In genomic region chr1:219650880-219651279, GRCh38 we compare ENCODE assay signal across 20 cellular contexts. TPM values are rescaled to one million over a fixed set of nuclear protein-coding genes. Genes with fewer than 3 reads are reported as not detected.
"Had no signal": no experiment of that assay in that cellular context is flagged by ENCODE, and none has a peak within 500 bp of the region (broad histone marks: within the 10 kb centered on the region; RNA-seq: fewer than 3 reads in every experiment).

No MANE protein-coding gene starts in this region.

- H3K36me3 Mint-ChIP-seq: activated naive CD4-positive, alpha-beta T cell treated with anti-CD3 and anti-CD28 coated beads, Interleukin-2, amount 50 U/mL, for 72 hours; immature natural killer cell; memory B cell; stimulated activated memory B cell treated with anti-CD40 and anti-IgM and Interleukin-4, amounts not matched to agents 10 μg/mL and 1 μg/mL and 100 μg/mL, for 72 hours had no signal

- H3K27ac ChIP-seq: adrenal gland, esophagus squamous epithelium, heart right ventricle, skin epidermis, testis had no signal

- H3K9me3 ChIP-seq: adrenal gland, esophagus squamous epithelium, testis had no signal

- H3K4me1 Mint-ChIP-seq: activated CD4-positive, alpha-beta T cell treated with anti-CD3 and anti-CD28 coated beads for 36 hours; immature natural killer cell; memory B cell; stimulated activated memory B cell treated with anti-CD40 and anti-IgM and Interleukin-4, amounts not matched to agents 10 μg/mL and 1 μg/mL and 100 μg/mL, for 72 hours had no signal

- ATAC-seq: activated CD4-positive, alpha-beta T cell treated with anti-CD3 and anti-CD28 coated beads for 36 hours; effector memory CD8-positive, alpha-beta T cell; heart right ventricle; left ventricle myocardium superior; stimulated activated memory B cell treated with anti-CD40 and anti-IgM and Interleukin-4, amounts not matched to agents 10 μg/mL and 1 μg/mL and 100 μg/mL, for 72 hours had no signal

- DNase-seq: activated CD4-positive, alpha-beta T cell treated with anti-CD3 and anti-CD28 coated beads for 36 hours; activated CD4-positive, alpha-beta T cell treated with anti-CD3 and anti-CD28 coated beads, Interleukin-2, amount 50 U/mL, for 48 hours; activated gamma-delta T cell treated with Interleukin-2 at 50 U/mL for 16 hours; adrenal gland; effector memory CD8-positive, alpha-beta T cell; esophagus squamous epithelium; heart right ventricle; immature natural killer cell; left ventricle myocardium superior; stimulated activated CD4-positive, alpha-beta T cell treated with anti-CD3 and anti-CD28 coated beads, Interleukin-4, amount 100 ng/mL, for 24 hours; testis had no signal

- H3K36me3 ChIP-seq: adrenal gland, esophagus squamous epithelium, heart right ventricle had no signal

- H3K4me1 ChIP-seq: adrenal gland, esophagus squamous epithelium, testis had no signal

- H3K27me3 ChIP-seq: adrenal gland, esophagus squamous epithelium, heart right ventricle, testis had no signal

- H3K4me3 Mint-ChIP-seq: activated CD4-positive, alpha-beta T cell treated with anti-CD3 and anti-CD28 coated beads for 36 hours; activated T-helper 1 cell treated with anti-CD3 and anti-CD28 coated beads, Interleukin-12 subunit alpha, Interleukin-12 subunit beta, Interleukin-2, Interleukin-4 antibody, amounts not matched to agents 30 ng/mL and 10 ng/mL and 1 ng/mL, durations not matched to agents 14 hours and 24 hours and 36 hours; effector memory CD8-positive, alpha-beta T cell; immature natural killer cell; memory B cell; stimulated activated memory B cell treated with anti-CD40 and anti-IgM and Interleukin-4, amounts not matched to agents 10 μg/mL and 1 μg/mL and 100 μg/mL, for 72 hours; type B pancreatic cell had no signal

- H3K27ac Mint-ChIP-seq: activated CD4-positive, alpha-beta T cell treated with anti-CD3 and anti-CD28 coated beads for 36 hours; activated naive CD4-positive, alpha-beta T cell treated with anti-CD3 and anti-CD28 coated beads, Interleukin-2, amount 50 U/mL, for 72 hours; activated T-helper 1 cell treated with anti-CD3 and anti-CD28 coated beads, Interleukin-12 subunit alpha, Interleukin-12 subunit beta, Interleukin-2, Interleukin-4 antibody, amounts not matched to agents 30 ng/mL and 10 ng/mL and 1 ng/mL, durations not matched to agents 14 hours and 24 hours and 36 hours; effector memory CD8-positive, alpha-beta T cell; immature natural killer cell; memory B cell; stimulated activated memory B cell treated with anti-CD40 and anti-IgM and Interleukin-4, amounts not matched to agents 10 μg/mL and 1 μg/mL and 100 μg/mL, for 72 hours; type B pancreatic cell had no signal

- H3K27me3 Mint-ChIP-seq: activated CD4-positive, alpha-beta T cell treated with anti-CD3 and anti-CD28 coated beads for 36 hours; effector memory CD8-positive, alpha-beta T cell; stimulated activated memory B cell treated with anti-CD40 and anti-IgM and Interleukin-4, amounts not matched to agents 10 μg/mL and 1 μg/mL and 100 μg/mL, for 72 hours had no signal

- H3K9me3 Mint-ChIP-seq: activated T-helper 1 cell treated with anti-CD3 and anti-CD28 coated beads, Interleukin-12 subunit alpha, Interleukin-12 subunit beta, Interleukin-2, Interleukin-4 antibody, amounts not matched to agents 30 ng/mL and 10 ng/mL and 1 ng/mL, durations not matched to agents 14 hours and 24 hours and 36 hours had no signal

- H3K4me3 ChIP-seq: adrenal gland, esophagus squamous epithelium, heart right ventricle, skin epidermis, testis had no signal

RNA-seq across cellular contexts. Expression of gene ZC3H11B, which starts 38.0 kb away (rescaled TPM):
- total RNA-seq: activated T-helper 1 cell treated with anti-CD3 and anti-CD28 coated beads, Interleukin-12 subunit alpha, Interleukin-12 subunit beta, Interleukin-2, Interleukin-4 antibody, amounts not matched to agents 30 ng/mL and 10 ng/mL and 1 ng/mL, durations not matched to agents 14 hours and 24 hours and 36 hours; esophagus squamous epithelium; omental fat pad; posterior vena cava had no signal
- polyA plus RNA-seq: immature natural killer cell, neural cell had no signal
